Comparison of ENCODE assay signal across 2 cellular contexts in genomic region chr22:29813126-29813525, GRCh38.
TF ChIP-seq lines count a peak whose summit lies in the region.

No MANE protein-coding gene starts in this region.

TF ChIP-seq in liver, 16 proteins besides CTCF, POLR2A, EP300 and RAD21:
- TF ChIP-seq ATF3 (IDR thresholded peaks at IDR 0.05) (no peak), YY1 (IDR thresholded peaks at IDR 0.05) (peak; percentile 60), EGR1 (IDR thresholded peaks at IDR 0.05; ENCODE audit: low read depth in 2 of 2) (peak in 1 of 2 donors; percentile 60), FOXA2 (IDR thresholded peaks at IDR 0.05) (peak; percentile 79), HNF4A (conservative IDR thresholded peaks at IDR 0.05) (peak; percentile 42 to 57), TAF1 (conservative IDR thresholded peaks at IDR 0.05) (no peak), SP1 (IDR thresholded peaks at IDR 0.05) (peak; percentile 49), ZBTB33 (IDR thresholded peaks at IDR 0.05) (peak; percentile 42), RXRA (IDR thresholded peaks at IDR 0.05) (peak; percentile 72 to 84), JUND (IDR thresholded peaks at IDR 0.05) (peak in 1 of 2 donors; percentile 36), FOXA1 (IDR thresholded peaks at IDR 0.05) (peak; percentile 63), REST (IDR thresholded peaks at IDR 0.05) (peak; percentile 25), HNF4G (IDR thresholded peaks at IDR 0.05) (no peak), MAX (IDR thresholded peaks at IDR 0.05) (peak; percentile 84), NR2F2 (IDR thresholded peaks at IDR 0.05) (peak; percentile 22), GABPA (IDR thresholded peaks at IDR 0.05 in 1 of 2, conservative IDR thresholded peaks at IDR 0.05 in 1 of 2) (peak in 1 of 2 donors; percentile 28)

TF ChIP-seq in HepG2, 621 proteins besides CTCF, POLR2A, EP300 and RAD21:
- TF ChIP-seq RBM39 (IDR thresholded peaks at IDR 0.05; ENCODE audit: low read depth, low read length, poor library complexity, severe bottlenecking) = no peak
- TF ChIP-seq IKZF5 (CRISPR knock-in tag; IDR thresholded peaks at IDR 0.05) = no peak
